In the genomic region with DNA sequence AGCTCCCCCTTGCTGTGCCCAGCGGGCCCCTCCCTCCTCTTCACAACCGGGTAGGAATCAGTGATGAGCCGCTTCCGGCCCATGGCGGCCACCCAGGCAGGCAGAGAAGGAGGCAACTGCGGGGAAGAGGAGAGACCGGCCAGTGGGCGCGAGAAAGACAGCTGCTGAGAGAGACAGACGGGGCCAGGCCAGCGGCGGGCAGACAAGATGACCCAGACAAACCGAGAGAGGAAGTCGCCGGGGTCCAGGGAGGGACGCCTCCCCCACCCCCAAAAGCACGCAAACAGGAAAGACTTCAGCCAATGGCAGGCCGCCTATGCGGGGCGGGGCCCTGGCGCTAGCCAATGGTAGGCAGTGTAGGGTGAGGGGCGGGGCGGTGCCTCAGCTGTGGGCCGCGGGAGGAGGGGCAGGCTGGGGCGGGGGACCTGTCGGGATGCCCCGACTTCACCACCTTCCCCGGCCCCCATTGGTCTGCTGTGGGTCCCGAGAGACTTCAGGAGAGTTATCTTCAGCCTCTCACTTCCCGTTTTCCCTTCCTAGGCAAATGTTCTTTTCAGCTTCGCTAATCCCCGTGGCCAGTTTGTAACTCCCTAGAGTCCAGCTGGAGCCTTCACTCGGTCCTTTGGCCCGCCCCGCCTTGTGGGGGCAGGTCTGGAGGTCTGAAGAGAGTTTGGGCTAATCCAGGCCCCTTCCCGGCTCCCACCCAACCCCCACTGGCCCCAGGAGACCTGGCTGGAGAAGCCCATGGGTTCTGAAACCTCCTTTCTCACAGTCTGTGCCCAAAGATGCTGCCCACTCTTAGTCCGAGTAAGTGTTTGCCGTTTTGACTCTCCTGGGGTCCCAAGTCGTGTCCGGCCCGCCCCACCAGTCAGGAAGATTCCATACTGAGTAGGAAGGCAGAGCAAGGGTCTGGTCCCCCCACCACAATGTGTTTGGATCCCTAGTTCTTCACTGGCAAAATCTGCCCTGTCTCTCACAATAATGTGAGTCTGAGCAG, we compare ENCODE assay signal across 8 cellular contexts. TPM values are rescaled to one million over a fixed set of nuclear protein-coding genes. Genes with fewer than 3 reads are reported as not detected.
DNase-seq lines count a peak whose midpoint lies in the region; ATAC-seq and TF ChIP-seq lines count a peak whose summit lies in the region.

A gene (minus strand): TSS at position 230 of the 997 bp plus-strand sequence. CDS start 147 bp downstream, at position 83.

- peak; percentile 57 for ATAC-seq in HG03457 (IDR thresholded peaks at IDR 0.05; ENCODE audit: unreplicated experiment)
- peak; percentile 91 for ATAC-seq in activated CD4-positive, alpha-beta T cell treated with anti-CD3 and anti-CD28 coated beads for 36 hours

- H3K27ac Mint-ChIP-seq in activated CD4-positive, alpha-beta T cell treated with anti-CD3 and anti-CD28 coated beads for 36 hours: peak within 1 kb of the TSS; percentile 99
- H3K27ac Mint-ChIP-seq in chondrocyte (ENCODE audit: unreplicated experiment): peak within 1 kb of the TSS; percentile 100

- peaks cover 48% of the 10 kb centered on the region for H3K4me1 Mint-ChIP-seq in activated CD4-positive, alpha-beta T cell treated with anti-CD3 and anti-CD28 coated beads for 36 hours
- H3K4me1 Mint-ChIP-seq in chondrocyte (ENCODE audit: low read depth): peaks cover 73% of the 10 kb centered on the region

- H3K9me3 Mint-ChIP-seq in activated CD4-positive, alpha-beta T cell treated with anti-CD3 and anti-CD28 coated beads for 36 hours (ENCODE audit: low read depth): no peaks in the 10 kb centered on the region
- H3K9me3 Mint-ChIP-seq in chondrocyte (ENCODE audit: low read depth): no peaks in the 10 kb centered on the region

- no peaks in the 10 kb centered on the region for H3K9me3 ChIP-seq in BE2C

- POLR2A ChIA-PET in activated CD4-positive, alpha-beta T cell treated with anti-CD3 and anti-CD28 coated beads for 36 hours (lab: Charles Lee): interaction anchor here (0.7 to 0.9 kb wide), 2 partner anchors 38 to 114 kb away, joined by 3 read pairs; a partner anchor contains a TSS

- DNase-seq in BE2C (peak; percentile 99), GM19240 (ENCODE audit: insufficient read length, low spot score) (peak; percentile 86), NCI-H524 (lab: John Stamatoyannopoulos, UW) (peak; percentile 86 to 89), chondrocyte (ENCODE audit: low spot score) (peak; percentile 99), kidney tubule cell (ENCODE audit: low spot score) (peak; percentile 95)
- peak; percentile 98 for DNase-seq in activated CD4-positive, alpha-beta T cell treated with anti-CD3 and anti-CD28 coated beads for 36 hours
- peak; percentile 89 to 94 for DNase-seq in stimulated activated CD4-positive, alpha-beta T cell treated with anti-CD3 and anti-CD28 coated beads, Interleukin-1b, Interleukin-23, amount 100 ng/mL, for 1 hour (ENCODE audit: low read depth in 2 of 2)

- no peaks in the 10 kb centered on the region for H3K36me3 Mint-ChIP-seq in activated CD4-positive, alpha-beta T cell treated with anti-CD3 and anti-CD28 coated beads for 36 hours (ENCODE audit: low read depth)
- H3K36me3 Mint-ChIP-seq in chondrocyte (ENCODE audit: low read depth): no peaks in the 10 kb centered on the region

- intact Hi-C loops in activated CD4-positive, alpha-beta T cell treated with anti-CD3 and anti-CD28 coated beads for 36 hours (cut with DNase I, micrococcal nuclease): loop anchor here (1.0 to 10.0 kb wide), 18 partner anchors 37 to 454 kb away; a partner anchor contains a TSS

- H3K36me3 ChIP-seq in BE2C: no peaks in the 10 kb centered on the region

- TF ChIP-seq CTCF in BE2C (IDR thresholded peaks at IDR 0.05; ENCODE audit: low read depth, low read length) (no peak), chondrocyte (IDR thresholded peaks at IDR 0.05) (no peak)

- no peaks in the 10 kb centered on the region for H3K27me3 ChIP-seq in BE2C

- peak within 1 kb of the TSS; percentile 68 for H3K4me3 ChIP-seq in BE2C (ENCODE audit: low read depth, low read length)

- CTCF ChIA-PET in activated CD4-positive, alpha-beta T cell treated with anti-CD3 and anti-CD28 coated beads for 36 hours (lab: Charles Lee): interaction anchor here (0.6 to 12.6 kb wide), 17 partner anchors 8 to 676 kb away, joined by 3 to 445 read pairs (median 5); a partner anchor contains a TSS

- H3K4me1 ChIP-seq in BE2C: peaks cover 13% of the 10 kb centered on the region

- no peaks in the 10 kb centered on the region for H3K27me3 Mint-ChIP-seq in activated CD4-positive, alpha-beta T cell treated with anti-CD3 and anti-CD28 coated beads for 36 hours
- H3K27me3 Mint-ChIP-seq in chondrocyte (ENCODE audit: low read depth): no peaks in the 10 kb centered on the region

- H3K4me3 Mint-ChIP-seq in activated CD4-positive, alpha-beta T cell treated with anti-CD3 and anti-CD28 coated beads for 36 hours: peak within 1 kb of the TSS; percentile 95
- peak within 1 kb of the TSS; percentile 93 for H3K4me3 Mint-ChIP-seq in chondrocyte (ENCODE audit: unreplicated experiment)

RNA-seq across cellular contexts. Expression of the gene that starts here (rescaled TPM):
- 33.9 TPM for polyA plus RNA-seq in BE2C (2012; ENCODE audit: insufficient read depth, insufficient read length, low read depth)
- total RNA-seq in activated CD4-positive, alpha-beta T cell treated with anti-CD3 and anti-CD28 coated beads for 36 hours: 10 to 100 TPM; 31.3 to 37.5 TPM
- total RNA-seq in chondrocyte: 48.8 to 67.7 TPM (median 63.4 TPM) in 3 replicates

Comparison
In these comparisons a context has a peak if more than half of its experiments do, and no peak if none do; other contexts are left out.
1. Peak in every context shown above with its lines: DNase-seq, ATAC-seq and H3K4me3 ChIP-seq.